Comparison of ENCODE assay signal across 11 cellular contexts in the genomic region with DNA sequence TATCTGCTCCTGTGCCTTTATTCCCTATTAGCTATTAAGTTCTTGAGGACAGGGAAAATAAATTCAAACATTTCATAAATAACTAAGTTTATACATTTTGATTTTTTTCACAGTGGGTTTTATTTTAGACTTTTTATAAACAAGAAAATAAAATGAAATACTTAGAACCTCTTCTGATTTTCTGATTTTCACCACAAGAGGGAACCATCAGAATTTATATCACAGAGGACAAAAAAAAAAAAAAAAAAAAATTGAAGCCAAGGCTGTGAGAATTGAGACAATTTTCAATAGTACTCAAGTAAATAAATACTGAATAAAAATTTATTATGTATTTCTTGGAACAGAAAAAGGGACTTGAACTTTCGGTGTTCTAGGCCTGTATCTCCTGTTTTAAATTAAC.
A peak's percentile ranks its signal among the peaks of the same experiment; 100 is the strongest.
DNase-seq lines count a peak whose midpoint lies in the region; TF ChIP-seq lines count a peak whose summit lies in the region.
"Had no signal": no experiment of that assay in that cellular context is flagged by ENCODE, and none has a peak within 500 bp of the region (broad histone marks: within the 10 kb centered on the region; RNA-seq: fewer than 3 reads in every experiment).

No MANE protein-coding gene starts in this region.

- in situ Hi-C loops in KBM-7 (cut with MboI; ENCODE audit: low pct_unique_long_range_greater_than_20kb, low sequenced_read_pairs), result no loop called here

- no peaks in the 10 kb centered on the region for H3K36me3 ChIP-seq in colonic mucosa

- H3K27ac ChIP-seq in colonic mucosa, result no peak overlapping the region
- H3K27ac ChIP-seq: body of pancreas had no signal

- TF ChIP-seq CTCF in epithelial cell of esophagus (IDR thresholded peaks at IDR 0.05; ENCODE audit: insufficient read depth, low read depth, low read length, missing control alignments) (no peak), colonic mucosa (IDR thresholded peaks at IDR 0.05) (no peak), GM20000 (IDR thresholded peaks at IDR 0.05; ENCODE audit: extremely low read depth, missing control alignments) (no peak)

- H3K9ac ChIP-seq in colonic mucosa (ENCODE audit: low read depth in 2 of 2, low read length in 2 of 2), result no peak overlapping the region

- peak; percentile 38 for DNase-seq in KBM-7
- DNase-seq in OCI-M1 (lab: John Stamatoyannopoulos, UW), result peak; percentile 41
- DNase-seq in epithelial cell of esophagus (ENCODE audit: low read depth), result peak; percentile 1
- peak; percentile 17 for DNase-seq in pons (ENCODE audit: low spot score)
- DNase-seq in colonic mucosa, result no peak
- DNase-seq in GM20000 (ENCODE audit: low spot score), result no peak
- DNase-seq in activated gamma-delta T cell (lab: John Stamatoyannopoulos, UW), result no peak
- DNase-seq: activated CD4-positive, alpha-beta T cell treated with anti-CD3 and anti-CD28 coated beads, Interleukin-2, amount 10 ng/mL, durations not matched to agents 7 days and 5 days; body of pancreas; NCI-H1930 had no signal

- H3K9me3 ChIP-seq in colonic mucosa, result no peaks in the 10 kb centered on the region
- H3K9me3 ChIP-seq: body of pancreas had no signal

- H3K27me3 ChIP-seq in colonic mucosa, result no peaks in the 10 kb centered on the region
- H3K27me3 ChIP-seq: body of pancreas had no signal

- H3K4me3 ChIP-seq in epithelial cell of esophagus (ENCODE audit: low read length), result no peak overlapping the region
- no peak overlapping the region for H3K4me3 ChIP-seq in colonic mucosa
- H3K4me3 ChIP-seq: body of pancreas, lung had no signal

- intact Hi-C loops in colonic mucosa (cut with DNase I), result no loop called here

- no peaks in the 10 kb centered on the region for H3K4me1 ChIP-seq in colonic mucosa
- H3K4me1 ChIP-seq: body of pancreas had no signal

Comparison
In these comparisons a context has a peak if more than half of its experiments do, and no peak if none do; other contexts are left out.
1. DNase-seq: peak in KBM-7 (single experiment), OCI-M1 (single experiment), epithelial cell of esophagus (single experiment) and pons (single experiment); none in colonic mucosa (single experiment), GM20000 (single experiment) and activated gamma-delta T cell (single experiment).